In the genomic region with DNA sequence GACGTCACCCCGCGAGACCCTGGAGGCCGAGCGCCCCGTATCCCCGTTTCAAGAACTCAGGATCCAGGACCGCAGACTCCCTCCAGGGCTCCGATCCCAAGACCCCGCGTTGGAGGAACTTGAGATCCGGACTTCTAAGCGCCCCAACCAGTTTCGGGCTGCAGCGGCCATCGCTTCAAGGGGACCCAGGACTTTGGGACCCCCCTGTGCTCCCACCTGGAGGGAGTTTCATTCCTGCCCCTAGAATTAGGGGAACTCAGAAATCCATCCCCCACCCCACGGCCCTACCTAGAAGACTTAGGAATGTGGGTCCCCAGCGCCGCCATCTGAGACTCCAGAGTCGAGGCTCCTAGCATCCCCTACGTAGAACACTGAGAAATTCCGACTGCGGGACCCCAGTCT, we compare ENCODE assay signal across 8 cellular contexts. TPM values are rescaled to one million over a fixed set of nuclear protein-coding genes. Genes with fewer than 3 reads are reported as not detected.
DNase-seq lines count a peak whose midpoint lies in the region; ATAC-seq lines count a peak whose summit lies in the region.

No MANE protein-coding gene starts in this region.

- H3K27ac ChIP-seq in HUES6 (ENCODE audit: low read depth, low read length) (peak overlapping the region; percentile 97), iPS-18a (ENCODE audit: low read length) (peak overlapping the region; percentile 89)

- H3K9me3 ChIP-seq in HUES6 (ENCODE audit: control insufficient read depth, insufficient read depth, low read depth, low read length) (no peaks in the 10 kb centered on the region), iPS-18a (ENCODE audit: control insufficient read depth, low read depth, low read length) (no peaks in the 10 kb centered on the region)

- H3K27me3 ChIP-seq in HUES6 (ENCODE audit: control insufficient read depth, insufficient read depth, low read length) (no peaks in the 10 kb centered on the region), iPS-18a (ENCODE audit: control insufficient read depth, insufficient read depth, low read length) (no peaks in the 10 kb centered on the region)

- H3K36me3 ChIP-seq in HUES6 (ENCODE audit: control insufficient read depth, insufficient read depth, low read length) (peaks cover 21% of the 10 kb centered on the region), iPS-18a (ENCODE audit: control insufficient read depth, low read depth, low read length) (peaks cover 16% of the 10 kb centered on the region)

- H3K4me3 Mint-ChIP-seq in activated T-helper 1 cell treated with anti-CD3 and anti-CD28 coated beads, Interleukin-12 subunit alpha, Interleukin-12 subunit beta, Interleukin-2, Interleukin-4 antibody, amounts not matched to agents 30 ng/mL and 10 ng/mL and 1 ng/mL, durations not matched to agents 14 hours and 24 hours and 36 hours: peak overlapping the region; percentile 96
- H3K4me3 Mint-ChIP-seq in stimulated activated naive B cell treated with anti-CD40 and anti-IgM and Interleukin-4, amounts not matched to agents 10 μg/mL and 1 μg/mL and 100 μg/mL, for 72 hours: peak overlapping the region; percentile 96 to 97

- no peaks in the 10 kb centered on the region for H3K9me3 Mint-ChIP-seq in activated T-helper 1 cell treated with anti-CD3 and anti-CD28 coated beads, Interleukin-12 subunit alpha, Interleukin-12 subunit beta, Interleukin-2, Interleukin-4 antibody, amounts not matched to agents 30 ng/mL and 10 ng/mL and 1 ng/mL, durations not matched to agents 14 hours and 24 hours and 36 hours
- H3K9me3 Mint-ChIP-seq in stimulated activated naive B cell treated with anti-CD40 and anti-IgM and Interleukin-4, amounts not matched to agents 10 μg/mL and 1 μg/mL and 100 μg/mL, for 72 hours: no peaks in the 10 kb centered on the region

- peak overlapping the region; percentile 86 for H3K27ac Mint-ChIP-seq in activated T-helper 1 cell treated with anti-CD3 and anti-CD28 coated beads, Interleukin-12 subunit alpha, Interleukin-12 subunit beta, Interleukin-2, Interleukin-4 antibody, amounts not matched to agents 30 ng/mL and 10 ng/mL and 1 ng/mL, durations not matched to agents 14 hours and 24 hours and 36 hours
- H3K27ac Mint-ChIP-seq in stimulated activated naive B cell treated with anti-CD40 and anti-IgM and Interleukin-4, amounts not matched to agents 10 μg/mL and 1 μg/mL and 100 μg/mL, for 72 hours: peak overlapping the region; percentile 99

- H3K4me3 ChIP-seq in HUES6 (ENCODE audit: low read depth, low read length): peak overlapping the region; percentile 94
- peak overlapping the region; percentile 99 for H3K4me3 ChIP-seq in iPS-18a (ENCODE audit: low read length)

- H3K36me3 Mint-ChIP-seq in activated T-helper 1 cell treated with anti-CD3 and anti-CD28 coated beads, Interleukin-12 subunit alpha, Interleukin-12 subunit beta, Interleukin-2, Interleukin-4 antibody, amounts not matched to agents 30 ng/mL and 10 ng/mL and 1 ng/mL, durations not matched to agents 14 hours and 24 hours and 36 hours (ENCODE audit: low read depth): peaks cover 17% of the 10 kb centered on the region
- peaks cover 28 to 57% of the 10 kb centered on the region in 2 donors for H3K36me3 Mint-ChIP-seq in stimulated activated naive B cell treated with anti-CD40 and anti-IgM and Interleukin-4, amounts not matched to agents 10 μg/mL and 1 μg/mL and 100 μg/mL, for 72 hours

- H3K9ac ChIP-seq in HUES6 (ENCODE audit: low read length): peak overlapping the region; percentile 98
- peak overlapping the region; percentile 98 for H3K9ac ChIP-seq in iPS-18a (ENCODE audit: low read length)

- intact Hi-C loops in activated T-helper 1 cell treated with anti-CD3 and anti-CD28 coated beads, Interleukin-12 subunit alpha, Interleukin-12 subunit beta, Interleukin-2, Interleukin-4 antibody, amounts not matched to agents 30 ng/mL and 10 ng/mL and 1 ng/mL, durations not matched to agents 14 hours and 24 hours and 36 hours (cut with micrococcal nuclease): loop anchor here (1.0 to 5.0 kb wide), 12 partner anchors 17 to 1849 kb away; a partner anchor contains a TSS

- H3K4me1 ChIP-seq in HUES6 (ENCODE audit: control insufficient read depth, insufficient read depth, low read length) (peaks cover 42% of the 10 kb centered on the region), iPS-18a (ENCODE audit: control insufficient read depth, low read depth, low read length) (peaks cover 21% of the 10 kb centered on the region)

- DNase-seq in activated T-helper 1 cell treated with anti-CD3 and anti-CD28 coated beads, Interleukin-12 subunit alpha, Interleukin-12 subunit beta, Interleukin-2, Interleukin-4 antibody, amounts not matched to agents 30 ng/mL and 10 ng/mL and 1 ng/mL, durations not matched to agents 14 hours and 24 hours and 36 hours (ENCODE audit: low spot score): no peak
- no peak for DNase-seq in stimulated activated naive B cell treated with anti-CD40 and anti-IgM and Interleukin-4, amounts not matched to agents 10 μg/mL and 1 μg/mL and 100 μg/mL, for 72 hours
- no peak for DNase-seq in NK-92 (lab: John Stamatoyannopoulos, UW; ENCODE audit: unreplicated experiment)
- no peak for DNase-seq in NCI-H128 (lab: John Stamatoyannopoulos, UW; ENCODE audit: unreplicated experiment)
- DNase-seq in NCI-H82 treated with DMSO at 0.1 percent for 48 hours (lab: John Stamatoyannopoulos, UW; ENCODE audit: unreplicated experiment): no peak
- no peak for DNase-seq in NCI-H345 treated with DMSO at 0.1 percent for 48 hours (lab: John Stamatoyannopoulos, UW; ENCODE audit: unreplicated experiment)

- peaks cover 45% of the 10 kb centered on the region for H3K4me1 Mint-ChIP-seq in activated T-helper 1 cell treated with anti-CD3 and anti-CD28 coated beads, Interleukin-12 subunit alpha, Interleukin-12 subunit beta, Interleukin-2, Interleukin-4 antibody, amounts not matched to agents 30 ng/mL and 10 ng/mL and 1 ng/mL, durations not matched to agents 14 hours and 24 hours and 36 hours (ENCODE audit: low read depth)
- H3K4me1 Mint-ChIP-seq in stimulated activated naive B cell treated with anti-CD40 and anti-IgM and Interleukin-4, amounts not matched to agents 10 μg/mL and 1 μg/mL and 100 μg/mL, for 72 hours: peaks cover 53 to 67% of the 10 kb centered on the region in 2 donors

- H3K27me3 Mint-ChIP-seq in activated T-helper 1 cell treated with anti-CD3 and anti-CD28 coated beads, Interleukin-12 subunit alpha, Interleukin-12 subunit beta, Interleukin-2, Interleukin-4 antibody, amounts not matched to agents 30 ng/mL and 10 ng/mL and 1 ng/mL, durations not matched to agents 14 hours and 24 hours and 36 hours (ENCODE audit: insufficient read depth): no peaks in the 10 kb centered on the region
- H3K27me3 Mint-ChIP-seq in stimulated activated naive B cell treated with anti-CD40 and anti-IgM and Interleukin-4, amounts not matched to agents 10 μg/mL and 1 μg/mL and 100 μg/mL, for 72 hours: peaks cover 0 to 4% of the 10 kb centered on the region in 2 donors

- ATAC-seq in stimulated activated naive B cell treated with anti-CD40 and anti-IgM and Interleukin-4, amounts not matched to agents 10 μg/mL and 1 μg/mL and 100 μg/mL, for 72 hours (replicated peaks): no peak

RNA-seq across cellular contexts. Expression of a gene that starts 0.4 kb away (rescaled TPM):
- total RNA-seq in activated T-helper 1 cell treated with anti-CD3 and anti-CD28 coated beads, Interleukin-12 subunit alpha, Interleukin-12 subunit beta, Interleukin-2, Interleukin-4 antibody, amounts not matched to agents 30 ng/mL and 10 ng/mL and 1 ng/mL, durations not matched to agents 14 hours and 24 hours and 36 hours: 43.9 and 47.3 TPM in 2 replicates

RNA-seq across cellular contexts. Expression of a gene that starts 6.2 kb away (rescaled TPM):
- 31.2 and 32.0 TPM in 2 replicates for total RNA-seq in activated T-helper 1 cell treated with anti-CD3 and anti-CD28 coated beads, Interleukin-12 subunit alpha, Interleukin-12 subunit beta, Interleukin-2, Interleukin-4 antibody, amounts not matched to agents 30 ng/mL and 10 ng/mL and 1 ng/mL, durations not matched to agents 14 hours and 24 hours and 36 hours

RNA-seq across cellular contexts. Expression of a gene that starts 21.7 kb away (rescaled TPM):
- 37.5 and 45.8 TPM in 2 replicates for total RNA-seq in activated T-helper 1 cell treated with anti-CD3 and anti-CD28 coated beads, Interleukin-12 subunit alpha, Interleukin-12 subunit beta, Interleukin-2, Interleukin-4 antibody, amounts not matched to agents 30 ng/mL and 10 ng/mL and 1 ng/mL, durations not matched to agents 14 hours and 24 hours and 36 hours

RNA-seq across cellular contexts. Expression of a gene that starts 22.0 kb away (rescaled TPM):
- total RNA-seq in activated T-helper 1 cell treated with anti-CD3 and anti-CD28 coated beads, Interleukin-12 subunit alpha, Interleukin-12 subunit beta, Interleukin-2, Interleukin-4 antibody, amounts not matched to agents 30 ng/mL and 10 ng/mL and 1 ng/mL, durations not matched to agents 14 hours and 24 hours and 36 hours: 54.8 and 57.3 TPM in 2 replicates

RNA-seq across cellular contexts. Expression of a gene that starts 22.9 kb away (rescaled TPM):
- 2,440 and 2,532 TPM in 2 replicates for total RNA-seq in activated T-helper 1 cell treated with anti-CD3 and anti-CD28 coated beads, Interleukin-12 subunit alpha, Interleukin-12 subunit beta, Interleukin-2, Interleukin-4 antibody, amounts not matched to agents 30 ng/mL and 10 ng/mL and 1 ng/mL, durations not matched to agents 14 hours and 24 hours and 36 hours
